ENCODE assay signal across 15 cellular contexts in genomic region chr10:33263453-33263852, GRCh38.
DNase-seq lines count a peak whose midpoint lies in the region; ATAC-seq, FAIRE-seq and TF ChIP-seq lines count a peak whose summit lies in the region.
"Had no signal": no experiment of that assay in that cellular context is flagged by ENCODE, and none has a peak within 500 bp of the region (broad histone marks: within the 10 kb centered on the region; RNA-seq: fewer than 3 reads in every experiment).

No MANE protein-coding gene starts in this region.

- H3K9me1 ChIP-seq in keratinocyte (ENCODE audit: control insufficient read depth, extremely low read depth, insufficient read depth, low read length) = no peaks in the 10 kb centered on the region

- dilution Hi-C loops in keratinocyte (cut with MboI; ENCODE audit: extremely low pct_ligation_motif_present, low sequenced_read_pairs) = no loop called here

- intact Hi-C loops in heart right ventricle (cut with DNase I) = no loop called here
- intact Hi-C loops in left ventricle myocardium superior (cut with micrococcal nuclease) = no loop called here
- intact Hi-C loops in transverse colon (cut with DNase I; ENCODE audit: low total_unique reads) = no loop called here
- intact Hi-C loops in sigmoid colon (cut with DNase I) = no loop called here

- H3K4me1 ChIP-seq in heart right ventricle (peaks cover 5 to 76% (median 52%) of the 10 kb centered on the region in 9 donors), adipocyte (ENCODE audit: control insufficient read depth, insufficient read depth, low read length) (peaks cover 34% of the 10 kb centered on the region), keratinocyte (ENCODE audit: control insufficient read depth, extremely low read depth, insufficient read depth, low read length) (peaks cover 34% of the 10 kb centered on the region), transverse colon (peaks cover 0 to 34% (median 13%) of the 10 kb centered on the region in 4 donors), sigmoid colon (no peaks in the 10 kb centered on the region)

- H3K4me3 ChIP-seq in heart right ventricle (no peak overlapping the region), adipocyte (ENCODE audit: low read length) (peak overlapping the region; percentile 7), keratinocyte (ENCODE audit: control insufficient read depth in 2 of 3, extremely low read depth in 1 of 3, insufficient read depth in 2 of 3, low read depth in 1 of 3, low read length in 3 of 3) (peak overlapping the region in 2 of 3 experiments; percentile 2 to 29), transverse colon (no peak overlapping the region), sigmoid colon (no peak overlapping the region)
- H3K4me3 ChIP-seq: MG63, skin epidermis, vagina had no signal

- H2AFZ ChIP-seq in keratinocyte (ENCODE audit: control insufficient read depth, low read length) = no peak overlapping the region

- TF ChIP-seq POLR2A in transverse colon (IDR thresholded peaks at IDR 0.05) (no peak), sigmoid colon (IDR thresholded peaks at IDR 0.05) (no peak)

- H3K9me3 ChIP-seq in heart right ventricle (no peaks in the 10 kb centered on the region), adipocyte (ENCODE audit: control insufficient read depth, low read length) (no peaks in the 10 kb centered on the region), keratinocyte (ENCODE audit: control insufficient read depth, low read depth, low read length) (no peaks in the 10 kb centered on the region), transverse colon (no peaks in the 10 kb centered on the region), sigmoid colon (no peaks in the 10 kb centered on the region)
- H3K9me3 ChIP-seq: MG63, vagina had no signal

- H3K79me2 ChIP-seq in keratinocyte (ENCODE audit: control insufficient read depth, insufficient read depth, low read length) = no peaks in the 10 kb centered on the region

- peak; percentile 93 for FAIRE-seq in keratinocyte (lab: Jason Lieb, UNC)

- H3K27ac ChIP-seq in heart right ventricle = peak overlapping the region in 9 of 10 donors; percentile 1 to 82 (median 39)
- peak overlapping the region; percentile 95 for H3K27ac ChIP-seq in keratinocyte (ENCODE audit: control insufficient read depth, insufficient read depth, low read length)
- H3K27ac ChIP-seq in transverse colon = peak overlapping the region; percentile 62 to 75 (median 71)
- no peak overlapping the region for H3K27ac ChIP-seq in sigmoid colon
- H3K27ac ChIP-seq: vagina had no signal

- ATAC-seq in heart right ventricle (peak in 5 of 8 donors; percentile 31 to 47 (median 34)), left ventricle myocardium superior (no peak), GM21619 (IDR thresholded peaks at IDR 0.05; ENCODE audit: unreplicated experiment) (no peak)

- H4K20me1 ChIP-seq in keratinocyte (ENCODE audit: control insufficient read depth, extremely low read depth, insufficient read depth, low read length) = no peaks in the 10 kb centered on the region

- DNase-seq in heart right ventricle (no peak), left ventricle myocardium superior (no peak), adipocyte (ENCODE audit: low read depth) (peak; percentile 40), keratinocyte (ENCODE audit: low read depth, low spot score) (no peak), transverse colon (no peak), sigmoid colon (no peak), SHP77 treated with DMSO at 0.1 percent for 48 hours (lab: John Stamatoyannopoulos, UW) (no peak)
- DNase-seq: activated CD8-positive, alpha-beta memory T cell treated with anti-CD3 and anti-CD28 coated beads, Interleukin-2, amount 10 ng/mL, durations not matched to agents 7 days and 5 days; AML-193; amygdala; MG63; naive B cell had no signal

- H3K36me3 ChIP-seq in heart right ventricle = peaks cover 0 to 100% (median 57%) of the 10 kb centered on the region in 9 donors
- peaks cover 83% of the 10 kb centered on the region for H3K36me3 ChIP-seq in adipocyte (ENCODE audit: control insufficient read depth, insufficient read depth, low read length, severe bottlenecking)
- H3K36me3 ChIP-seq in keratinocyte (ENCODE audit: control insufficient read depth in 2 of 2, extremely low read depth in 1 of 2, insufficient read depth in 2 of 2, low read length in 2 of 2) = peaks cover 2 to 26% of the 10 kb centered on the region in 2 experiments
- H3K36me3 ChIP-seq in transverse colon = no peaks in the 10 kb centered on the region
- peaks cover 0 to 26% (median 0%) of the 10 kb centered on the region in 4 donors for H3K36me3 ChIP-seq in sigmoid colon
- H3K36me3 ChIP-seq: MG63, vagina had no signal

- WGBS in heart right ventricle, 2 donors = 41 to 59% methylated on average over 4 of the region's 4 CpGs
- 79 to 80% methylated on average over 4 of the region's 4 CpGs for WGBS in transverse colon (ENCODE audit: low coverage in 1 of 2), 2 donors
- 67 to 86% methylated on average over 4 of the region's 4 CpGs for WGBS in sigmoid colon, 2 donors

- TF ChIP-seq EP300 in transverse colon (IDR thresholded peaks at IDR 0.05; ENCODE audit: low read depth) (no peak), sigmoid colon (IDR thresholded peaks at IDR 0.05) (no peak)

- in situ Hi-C loops in transverse colon (cut with MboI; ENCODE audit: low pct_ligation_motif_present in 1 of 4, low pct_unique_long_range_greater_than_20kb in 1 of 4, low sequenced_read_pairs in 3 of 4) = no loop called here

- H3K9ac ChIP-seq in adipocyte (ENCODE audit: low read length) (peak overlapping the region; percentile 47), keratinocyte (ENCODE audit: control insufficient read depth, extremely low read depth, insufficient read depth, low read length) (peak overlapping the region; percentile 69)

- H3K27me3 ChIP-seq in heart right ventricle (no peaks in the 10 kb centered on the region), adipocyte (replicated peaks; ENCODE audit: control insufficient read depth, insufficient read depth, low read length) (no peaks in the 10 kb centered on the region), keratinocyte (ENCODE audit: control insufficient read depth, extremely low read depth, insufficient read depth, low read length) (no peaks in the 10 kb centered on the region), transverse colon (no peaks in the 10 kb centered on the region), sigmoid colon (no peaks in the 10 kb centered on the region)
- H3K27me3 ChIP-seq: MG63, vagina had no signal

- peak overlapping the region; percentile 54 for H3K4me2 ChIP-seq in keratinocyte (ENCODE audit: control insufficient read depth, extremely low read depth, insufficient read depth, low read depth, low read length)

- no peak for TF ChIP-seq CTCF in heart right ventricle (IDR thresholded peaks at IDR 0.05)
- no peak for TF ChIP-seq CTCF in keratinocyte (optimal IDR thresholded peaks at IDR 0.05 in 1 of 3, IDR thresholded peaks at IDR 0.05 in 1 of 3, conservative IDR thresholded peaks at IDR 0.05 in 1 of 3; ENCODE audit: extremely low read depth in 1 of 3, insufficient read depth in 2 of 3, low read length in 3 of 3)
- no peak for TF ChIP-seq CTCF in transverse colon (IDR thresholded peaks at IDR 0.05)
- TF ChIP-seq CTCF in sigmoid colon (IDR thresholded peaks at IDR 0.05) = no peak

Comparison
In these comparisons a context has a peak if more than half of its experiments do, and no peak if none do; other contexts are left out.
1. ATAC-seq: peak in heart right ventricle (5 of 8); none in left ventricle myocardium superior (single experiment) and GM21619 (single experiment).
2. H3K27ac ChIP-seq: peak in heart right ventricle (9 of 10), keratinocyte (single experiment) and transverse colon (4 of 4); none in sigmoid colon (0 of 4).
3. H3K4me3 ChIP-seq: peak in adipocyte (single experiment) and keratinocyte (2 of 3); none in heart right ventricle (0 of 10), transverse colon (0 of 4) and sigmoid colon (0 of 4).